ENCODE assay signal across 20 cellular contexts in genomic region chr14:91963465-91963864, GRCh38. TPM values are rescaled to one million over a fixed set of nuclear protein-coding genes. Genes with fewer than 3 reads are reported as not detected.
DNase-seq lines count a peak whose midpoint lies in the region; FAIRE-seq and TF ChIP-seq lines count a peak whose summit lies in the region.
"Had no signal": no experiment of that assay in that cellular context is flagged by ENCODE, and none has a peak within 500 bp of the region (broad histone marks: within the 10 kb centered on the region; RNA-seq: fewer than 3 reads in every experiment).

No MANE protein-coding gene starts in this region.

- H3K27me3 ChIP-seq in bronchial epithelial cell (ENCODE audit: control insufficient read depth, insufficient read depth, low read length) (no peaks in the 10 kb centered on the region), A673 (replicated peaks; ENCODE audit: insufficient read depth, low read depth, low read length, poor library complexity) (no peaks in the 10 kb centered on the region)

- H3K27ac Mint-ChIP-seq in osteocyte (ENCODE audit: unreplicated experiment) = peak overlapping the region; percentile 44
- H3K27ac Mint-ChIP-seq: CD8-positive, alpha-beta T cell had no signal

- no TSS peak for BruUV-seq in A673 (replicated peaks; lab: Mats Ljungman, UMichigan)

- no peaks in the 10 kb centered on the region for H3K9me3 Mint-ChIP-seq in osteocyte (ENCODE audit: unreplicated experiment)
- H3K9me3 Mint-ChIP-seq: CD8-positive, alpha-beta T cell had no signal

- peaks cover 15% of the 10 kb centered on the region for H3K4me1 Mint-ChIP-seq in osteocyte (ENCODE audit: unreplicated experiment)

- H3K4me3 ChIP-seq in bronchial epithelial cell (ENCODE audit: low read depth, low read length) (no peak overlapping the region), fibroblast of the aortic adventitia (ENCODE audit: low read depth, low read length) (no peak overlapping the region), A673 (ENCODE audit: low read depth, low read length, poor library complexity, severe bottlenecking) (no peak overlapping the region)

- TF ChIP-seq CTCF in bronchial epithelial cell (IDR thresholded peaks at IDR 0.05; ENCODE audit: insufficient read depth, low read length, severe bottlenecking) = no peak
- no peak for TF ChIP-seq CTCF in fibroblast of the aortic adventitia (IDR thresholded peaks at IDR 0.05; ENCODE audit: insufficient read depth, low read length)
- TF ChIP-seq CTCF in osteocyte (IDR thresholded peaks at IDR 0.05) = no peak
- TF ChIP-seq CTCF in A673 (conservative IDR thresholded peaks at IDR 0.05; ENCODE audit: low read depth, low read length) = no peak

- CTCF ChIA-PET in A673 (lab: Charles Lee) = no interaction called here

- peaks cover 13% of the 10 kb centered on the region for H3K36me3 Mint-ChIP-seq in osteocyte (ENCODE audit: unreplicated experiment)

- POLR2A ChIA-PET in A673 (lab: Charles Lee; ENCODE audit: low non-redundant PET) = no interaction called here

- H3K9me3 ChIP-seq in A673 (ENCODE audit: low read depth, low read length, poor library complexity, severe bottlenecking) = no peaks in the 10 kb centered on the region

- no peak overlapping the region for H3K27ac ChIP-seq in A673 (ENCODE audit: low read depth, low read length, poor library complexity, severe bottlenecking)
- H3K27ac ChIP-seq: RWPE1 had no signal

- no peak overlapping the region for H3K4me3 Mint-ChIP-seq in osteocyte (ENCODE audit: unreplicated experiment)
- H3K4me3 Mint-ChIP-seq: CD8-positive, alpha-beta T cell had no signal

- no peaks in the 10 kb centered on the region for H3K27me3 Mint-ChIP-seq in osteocyte (ENCODE audit: unreplicated experiment)

- no peaks in the 10 kb centered on the region for H3K36me3 ChIP-seq in bronchial epithelial cell (ENCODE audit: control insufficient read depth, insufficient read depth, low read length)
- H3K36me3 ChIP-seq in A673 (ENCODE audit: insufficient read depth, low read length, poor library complexity, severe bottlenecking) = peaks cover 5% of the 10 kb centered on the region

- DNase-seq in HCEC 1CT = peak; percentile 68
- DNase-seq in bronchial epithelial cell (ENCODE audit: low read depth) = peak; percentile 58
- DNase-seq in fibroblast of the aortic adventitia (ENCODE audit: low read depth) = peak; percentile 29
- DNase-seq in osteocyte (ENCODE audit: extremely low spot score, unreplicated experiment) = no peak
- no peak for DNase-seq in A673 (ENCODE audit: low spot score)
- DNase-seq in A172 (ENCODE audit: low spot score) = no peak
- no peak for DNase-seq in EL
- DNase-seq in SKM-1 (lab: John Stamatoyannopoulos, UW; ENCODE audit: unreplicated experiment) = no peak
- DNase-seq: CD8-positive, alpha-beta T cell; KBM-7; NCI-H1092 treated with DMSO at 0.1 percent for 48 hours; NCI-H1694; NCI-H2107; NCI-H345; NCI-H69; NK-92 treated with Interleukin-12 subunit alpha and Interleukin-12 subunit beta, amount 100 ng/mL, for 24 hours; OCI-M1 had no signal

- no peak for FAIRE-seq in bronchial epithelial cell (lab: Jason Lieb, UNC)
- FAIRE-seq: D721Med had no signal

- H3K4me1 ChIP-seq in A673 (ENCODE audit: insufficient read depth, low read length, poor library complexity, severe bottlenecking) = no peaks in the 10 kb centered on the region

- intact Hi-C loops in A673 (cut with micrococcal nuclease; ENCODE audit: unreplicated experiment) = no loop called here

RNA-seq across cellular contexts. Expression of gene FBLN5, which starts 16.0 kb away (rescaled TPM):
- total RNA-seq in bronchial epithelial cell (under 0.01 and 0.26 TPM in 2 replicates), fibroblast of the aortic adventitia (ENCODE audit: low replicate concordance) (56.8 and 137 TPM in 2 replicates), osteocyte (98.7 and 101 TPM in 2 replicates), A673 (2021) (10.7 and 15.7 TPM in 2 replicates)
- total RNA-seq in A172 (2014; rRNA removed; shearing (Covaris generic)) = 2.6 and 8.6 TPM in 2 replicates
- total RNA-seq: M059J had no signal

Comparison
In these comparisons a context has a peak if more than half of its experiments do, and no peak if none do; other contexts are left out.
1. DNase-seq: peak in HCEC 1CT (single experiment), bronchial epithelial cell (single experiment) and fibroblast of the aortic adventitia (single experiment); none in osteocyte (single experiment), A673 (single experiment), A172 (single experiment), EL (single experiment) and SKM-1 (single experiment).